Comparison of ENCODE assay signal across 10 cellular contexts in genomic region chr4:23945521-23946017, GRCh38. TPM values are rescaled to one million over a fixed set of nuclear protein-coding genes. Genes with fewer than 3 reads are reported as not detected.
A peak's percentile ranks its signal among the peaks of the same experiment; 100 is the strongest.
DNase-seq lines count a peak whose midpoint lies in the region; ATAC-seq, FAIRE-seq and TF ChIP-seq lines count a peak whose summit lies in the region.
"Had no signal": no experiment of that assay in that cellular context is flagged by ENCODE, and none has a peak within 500 bp of the region (broad histone marks: within the 10 kb centered on the region; RNA-seq: fewer than 3 reads in every experiment).

No MANE protein-coding gene starts in this region.

- H3K4me3 Mint-ChIP-seq in natural killer cell treated with Interleukin-12 subunit alpha and Interleukin-12 subunit beta and Interleukin-15 and Interleukin-18, amount 100 ng/mL, for 72 hours: no peak overlapping the region
- H3K4me3 Mint-ChIP-seq in activated CD4-positive, alpha-beta T cell treated with anti-CD3 and anti-CD28 coated beads, Interleukin-2, amount 10 ng/mL, durations not matched to agents 24 days and 14 days: no peak overlapping the region
- H3K4me3 Mint-ChIP-seq: T-helper 1 cell treated with Interleukin-12 subunit alpha and Interleukin-12 subunit beta and Interleukin-4 antibody, amounts not matched to agents 30 μg/mL and 1 μg/mL, for 36 hours had no signal

- FAIRE-seq in HepG2 (lab: Jason Lieb, UNC): no peak

- H3K9me3 Mint-ChIP-seq in natural killer cell treated with Interleukin-12 subunit alpha and Interleukin-12 subunit beta and Interleukin-15 and Interleukin-18, amount 100 ng/mL, for 72 hours: peaks cover 14% of the 10 kb centered on the region
- no peaks in the 10 kb centered on the region for H3K9me3 Mint-ChIP-seq in activated CD4-positive, alpha-beta T cell treated with anti-CD3 and anti-CD28 coated beads, Interleukin-2, amount 10 ng/mL, durations not matched to agents 24 days and 14 days
- H3K9me3 Mint-ChIP-seq: T-helper 1 cell treated with Interleukin-12 subunit alpha and Interleukin-12 subunit beta and Interleukin-4 antibody, amounts not matched to agents 30 μg/mL and 1 μg/mL, for 36 hours had no signal

- intact Hi-C loops in HepG2 (cut with micrococcal nuclease; ENCODE audit: unreplicated experiment): no loop called here
- intact Hi-C loops in activated CD4-positive, alpha-beta T cell treated with anti-CD3 and anti-CD28 coated beads, Interleukin-2, amount 10 ng/mL, durations not matched to agents 24 days and 14 days (cut with micrococcal nuclease): no loop called here

- no peak overlapping the region for H3K4me2 ChIP-seq in HepG2 (ENCODE audit: low read depth, low read length)

- peak overlapping the region; percentile 52 for H2AFZ ChIP-seq in HepG2 (ENCODE audit: low read length)

- H3K9ac ChIP-seq in HUES48 (ENCODE audit: low read depth, low read length): no peak overlapping the region
- H3K9ac ChIP-seq in HepG2 (ENCODE audit: insufficient read depth, low read depth, low read length): no peak overlapping the region

- no TSS peak for BruUV-seq in HepG2 (replicated peaks; lab: Mats Ljungman, UMichigan)

- 23% methylated on average over 6 of the region's 6 CpGs for WGBS in HepG2 (ENCODE audit: low lambda C conversion rate)

- TF ChIP-seq POLR2A in HepG2 (IDR thresholded peaks at IDR 0.05; ENCODE audit: insufficient read depth in 1 of 2, low read depth in 2 of 2, low read length in 2 of 2): no peak

- H3K9me3 ChIP-seq in HUES48 (ENCODE audit: control insufficient read depth, insufficient read depth, low read length) (no peaks in the 10 kb centered on the region), HepG2 (ENCODE audit: low read length) (no peaks in the 10 kb centered on the region)

- DNase-seq in AG08395 (ENCODE audit: low spot score) (peak; percentile 74), astrocyte of the spinal cord (ENCODE audit: low read depth, low spot score) (peak; percentile 79), HepG2 (ENCODE audit: low spot score) (peak; percentile 10), amygdala (lab: John Stamatoyannopoulos, UW) (no peak)
- no peak for DNase-seq in natural killer cell treated with Interleukin-12 subunit alpha and Interleukin-12 subunit beta and Interleukin-15 and Interleukin-18, amount 100 ng/mL, for 72 hours (ENCODE audit: low spot score)
- no peak for DNase-seq in activated CD4-positive, alpha-beta T cell treated with anti-CD3 and anti-CD28 coated beads, Interleukin-2, amount 10 ng/mL, durations not matched to agents 24 days and 14 days

- H3K36me3 Mint-ChIP-seq in natural killer cell treated with Interleukin-12 subunit alpha and Interleukin-12 subunit beta and Interleukin-15 and Interleukin-18, amount 100 ng/mL, for 72 hours: no peaks in the 10 kb centered on the region
- no peaks in the 10 kb centered on the region for H3K36me3 Mint-ChIP-seq in activated CD4-positive, alpha-beta T cell treated with anti-CD3 and anti-CD28 coated beads, Interleukin-2, amount 10 ng/mL, durations not matched to agents 24 days and 14 days (ENCODE audit: low read depth)

- no peaks in the 10 kb centered on the region for H3K27me3 Mint-ChIP-seq in natural killer cell treated with Interleukin-12 subunit alpha and Interleukin-12 subunit beta and Interleukin-15 and Interleukin-18, amount 100 ng/mL, for 72 hours
- no peaks in the 10 kb centered on the region for H3K27me3 Mint-ChIP-seq in activated CD4-positive, alpha-beta T cell treated with anti-CD3 and anti-CD28 coated beads, Interleukin-2, amount 10 ng/mL, durations not matched to agents 24 days and 14 days

- no peaks in the 10 kb centered on the region for H4K20me1 ChIP-seq in HepG2 (ENCODE audit: insufficient read depth, low read length)

- H3K4me1 ChIP-seq in HUES48 (ENCODE audit: control insufficient read depth, insufficient read depth, low read length) (peaks cover 12% of the 10 kb centered on the region), HepG2 (ENCODE audit: insufficient read depth, low read length) (no peaks in the 10 kb centered on the region)

- H3K27ac ChIP-seq in HUES48 (ENCODE audit: low read depth, low read length) (peak overlapping the region; percentile 27), HepG2 (ENCODE audit: extremely low read length, insufficient read depth, low read length) (no peak overlapping the region)
- H3K27ac ChIP-seq: C4-2B had no signal

- H3K4me1 Mint-ChIP-seq in natural killer cell treated with Interleukin-12 subunit alpha and Interleukin-12 subunit beta and Interleukin-15 and Interleukin-18, amount 100 ng/mL, for 72 hours (ENCODE audit: low read depth in 2 of 2): no peaks in the 10 kb centered on the region
- no peaks in the 10 kb centered on the region for H3K4me1 Mint-ChIP-seq in activated CD4-positive, alpha-beta T cell treated with anti-CD3 and anti-CD28 coated beads, Interleukin-2, amount 10 ng/mL, durations not matched to agents 24 days and 14 days

- CTCF ChIA-PET in HepG2 (lab: Yijun Ruan, JAX; ENCODE audit: low intra/inter-chr PET ratio, low total read pairs): no interaction called here

- POLR2A ChIA-PET in HepG2 (lab: Yijun Ruan, JAX): no interaction called here

- TF ChIP-seq CTCF in astrocyte of the spinal cord (IDR thresholded peaks at IDR 0.05; ENCODE audit: low read depth, low read length): no peak
- TF ChIP-seq CTCF in HepG2 (CRISPR knock-in tag; IDR thresholded peaks at IDR 0.05): no peak

- H3K36me3 ChIP-seq in HUES48 (ENCODE audit: control insufficient read depth, insufficient read depth, low read length) (no peaks in the 10 kb centered on the region), HepG2 (replicated peaks in 1 of 2; ENCODE audit: control insufficient read depth in 1 of 2, insufficient read depth in 2 of 2, low read length in 2 of 2) (no peaks in the 10 kb centered on the region)

- H3K4me3 ChIP-seq in HUES48 (ENCODE audit: low read depth, low read length): no peak overlapping the region
- no peak overlapping the region for H3K4me3 ChIP-seq in astrocyte of the spinal cord (ENCODE audit: low read depth, low read length)
- no peak overlapping the region for H3K4me3 ChIP-seq in HepG2 (replicated peaks in 1 of 3; ENCODE audit: insufficient read depth in 1 of 3, low read depth in 2 of 3, low read length in 3 of 3)

- H3K27me3 ChIP-seq in HUES48 (ENCODE audit: control insufficient read depth, insufficient read depth, low read length): no peaks in the 10 kb centered on the region
- H3K27me3 ChIP-seq in HepG2 (ENCODE audit: control insufficient read depth in 1 of 2, insufficient read depth in 2 of 2, low read length in 2 of 2): peaks cover 0 to 7% of the 10 kb centered on the region in 2 experiments; a peak in 2 of 5 replicates

- TF ChIP-seq RAD21 in HepG2 (CRISPR knock-in tag; IDR thresholded peaks at IDR 0.05): no peak

- ATAC-seq in HepG2 (no peak), HG02870 (IDR thresholded peaks at IDR 0.05; ENCODE audit: unreplicated experiment) (no peak)
- no peak for ATAC-seq in natural killer cell treated with Interleukin-12 subunit alpha and Interleukin-12 subunit beta and Interleukin-15 and Interleukin-18, amount 100 ng/mL, for 72 hours

- TF ChIP-seq EP300 in HepG2 (IDR thresholded peaks at IDR 0.05; ENCODE audit: low read depth in 2 of 2, low read length in 2 of 2): no peak
- no peak for TF ChIP-seq EP300 in HepG2 (CRISPR knock-in tag; IDR thresholded peaks at IDR 0.05; ENCODE audit: borderline replicate concordance)

- no peak overlapping the region for H3K27ac Mint-ChIP-seq in natural killer cell treated with Interleukin-12 subunit alpha and Interleukin-12 subunit beta and Interleukin-15 and Interleukin-18, amount 100 ng/mL, for 72 hours
- no peak overlapping the region for H3K27ac Mint-ChIP-seq in activated CD4-positive, alpha-beta T cell treated with anti-CD3 and anti-CD28 coated beads, Interleukin-2, amount 10 ng/mL, durations not matched to agents 24 days and 14 days
- H3K27ac Mint-ChIP-seq: T-helper 1 cell treated with Interleukin-12 subunit alpha and Interleukin-12 subunit beta and Interleukin-4 antibody, amounts not matched to agents 30 μg/mL and 1 μg/mL, for 36 hours had no signal

- no peaks in the 10 kb centered on the region for H3K79me2 ChIP-seq in HepG2 (ENCODE audit: insufficient read depth, low read length)

- in situ Hi-C loops in astrocyte of the spinal cord (cut with HindIII; ENCODE audit: low sequenced_read_pairs) (no loop called here), HepG2 (cut with HindIII; ENCODE audit: extremely low pct_ligation_motif_present, low pct_unique_long_range_greater_than_20kb) (no loop called here)

TF ChIP-seq in HepG2, 621 proteins besides CTCF, POLR2A, EP300 and RAD21 (continues in another document):
- no peak for TF ChIP-seq ZNF441 (CRISPR knock-in tag; IDR thresholded peaks at IDR 0.05; ENCODE audit: borderline replicate concordance)
- no peak for TF ChIP-seq ZSCAN29 (CRISPR knock-in tag; conservative IDR thresholded peaks at IDR 0.05)
- no peak for TF ChIP-seq ELF4 (CRISPR knock-in tag; IDR thresholded peaks at IDR 0.05; ENCODE audit: borderline replicate concordance)
- TF ChIP-seq BHLHE40 (IDR thresholded peaks at IDR 0.05; ENCODE audit: low read length): peak; percentile 46

RNA-seq across cellular contexts. Expression of gene PPARGC1A, which starts 55.7 kb away (rescaled TPM):
- total RNA-seq in HepG2 (2016; rRNA removed; fragmentation: Illumina TruSeq; extraction: Trizol): 18.8 and 20.7 TPM in 2 replicates
- 2.1 and 2.8 TPM in 2 replicates for total RNA-seq in HepG2 (2016; cell fraction: cytosol; rRNA removed; fragmentation: Illumina TruSeq; extraction: Trizol; ENCODE audit: low read depth)
- 16.5 and 17.8 TPM in 2 replicates for total RNA-seq in HepG2 (2016; cell fraction: insoluble cytoplasmic fraction; rRNA removed; fragmentation: Illumina TruSeq; extraction: Trizol)
- 5.2 and 6.9 TPM in 2 replicates for total RNA-seq in HepG2 (2016; cell fraction: membrane; rRNA removed; fragmentation: Illumina TruSeq; extraction: Trizol)
- 48.8 and 51.3 TPM in 2 replicates for total RNA-seq in HepG2 (2016; cell fraction: nucleus; rRNA removed; fragmentation: Illumina TruSeq; extraction: Trizol)
- 26.3 and 37.3 TPM in 2 replicates for polyA plus RNA-seq in HepG2 (2011; rRNA removed)
- polyA plus RNA-seq in HepG2 (2011; cell fraction: cytosol; rRNA removed): 21.3 and 25.7 TPM in 2 replicates
- 53.6 and 57.4 TPM in 2 replicates for polyA plus RNA-seq in HepG2 (2011; cell fraction: nucleus; rRNA removed)
- polyA plus RNA-seq in HepG2 (2012): 18.4 and 30.5 TPM in 2 replicates
- 1.1 TPM in 2 replicates for polyA plus RNA-seq in HepG2 (2016; cell fraction: cytosol; fragmentation: Illumina TruSeq; extraction: Trizol; ENCODE audit: low read depth)
- polyA plus RNA-seq in HepG2 (2016; cell fraction: insoluble cytoplasmic fraction; fragmentation: Illumina TruSeq; extraction: Trizol; ENCODE audit: low read depth): 10.3 and 10.7 TPM in 2 replicates
- 1.2 and 1.5 TPM in 2 replicates for polyA plus RNA-seq in HepG2 (2016; cell fraction: membrane; fragmentation: Illumina TruSeq; extraction: Trizol; ENCODE audit: low read depth)
- polyA plus RNA-seq in HepG2 (2016; cell fraction: nucleus; fragmentation: Illumina TruSeq; extraction: Trizol; ENCODE audit: insufficient read depth, low read depth): 13.7 and 14.4 TPM in 2 replicates
- polyA minus RNA-seq in HepG2 (2011; rRNA and poly(A)+ RNA removed; ENCODE audit: low replicate concordance): 26.6 and 166 TPM in 2 replicates
- 30.3 and 31.7 TPM in 2 replicates for polyA minus RNA-seq in HepG2 (2011; cell fraction: cytosol; rRNA and poly(A)+ RNA removed)
- polyA minus RNA-seq in HepG2 (2011; cell fraction: nucleus; rRNA and poly(A)+ RNA removed): 453 and 498 TPM in 2 replicates
- not detected for total RNA-seq in natural killer cell treated with Interleukin-12 subunit alpha and Interleukin-12 subunit beta and Interleukin-15 and Interleukin-18, amount 100 ng/mL, for 72 hours
- total RNA-seq in activated CD4-positive, alpha-beta T cell treated with anti-CD3 and anti-CD28 coated beads, Interleukin-2, amount 10 ng/mL, durations not matched to agents 24 days and 14 days: not detected in 2 replicates

Comparison
In these comparisons a context has a peak if more than half of its experiments do, and no peak if none do; other contexts are left out.
1. DNase-seq: peak in AG08395 (single experiment), astrocyte of the spinal cord (single experiment) and HepG2 (single experiment); none in natural killer cell treated with Interleukin-12 subunit alpha and Interleukin-12 subunit beta and Interleukin-15 and Interleukin-18, amount 100 ng/mL, for 72 hours (single experiment), activated CD4-positive, alpha-beta T cell treated with anti-CD3 and anti-CD28 coated beads, Interleukin-2, amount 10 ng/mL, durations not matched to agents 24 days and 14 days (single experiment) and amygdala (0 of 56).